In genomic region chr19:40805258-40805868, GRCh38 we compare ENCODE assay signal across 10 cellular contexts. TPM values are rescaled to one million over a fixed set of nuclear protein-coding genes. Genes with fewer than 3 reads are reported as not detected.
DNase-seq lines count a peak whose midpoint lies in the region; ATAC-seq, FAIRE-seq and TF ChIP-seq lines count a peak whose summit lies in the region.
"Had no signal": no experiment of that assay in that cellular context is flagged by ENCODE, and none has a peak within 500 bp of the region (broad histone marks: within the 10 kb centered on the region; RNA-seq: fewer than 3 reads in every experiment).

No MANE protein-coding gene starts in this region.

- H3K27me3 Mint-ChIP-seq in activated CD4-positive, alpha-beta T cell treated with anti-CD3 and anti-CD28 coated beads, Interleukin-2, amount 10 ng/mL, durations not matched to agents 24 days and 14 days, result no peaks in the 10 kb centered on the region

- peak overlapping the region; percentile 57 for H3K27ac ChIP-seq in angular gyrus (ENCODE audit: low read depth, low read length)
- H3K27ac ChIP-seq in lower lobe of right lung, result peak overlapping the region; percentile 92
- peak overlapping the region; percentile 24 to 84 for H3K27ac ChIP-seq in thoracic aorta

- peaks cover 76% of the 10 kb centered on the region for H3K4me1 Mint-ChIP-seq in activated CD4-positive, alpha-beta T cell treated with anti-CD3 and anti-CD28 coated beads, Interleukin-2, amount 10 ng/mL, durations not matched to agents 24 days and 14 days

- TF ChIP-seq POLR2A in GM12891 (IDR thresholded peaks at IDR 0.05; ENCODE audit: low read depth, low read length), result no peak

- peak overlapping the region; percentile 92 for H3K27ac Mint-ChIP-seq in activated CD4-positive, alpha-beta T cell treated with anti-CD3 and anti-CD28 coated beads, Interleukin-2, amount 10 ng/mL, durations not matched to agents 24 days and 14 days

- intact Hi-C loops in activated CD4-positive, alpha-beta T cell treated with anti-CD3 and anti-CD28 coated beads, Interleukin-2, amount 10 ng/mL, durations not matched to agents 24 days and 14 days (cut with micrococcal nuclease), result no loop called here
- intact Hi-C loops in lower lobe of right lung (cut with DNase I), result no loop called here

- ATAC-seq in lower lobe of right lung (no peak), thoracic aorta (ENCODE audit: insufficient number of reproducible peaks, low FRiP score, low read depth) (no peak), HG03045 (IDR thresholded peaks at IDR 0.05; ENCODE audit: unreplicated experiment) (no peak)

- H3K4me1 ChIP-seq in lower lobe of right lung (peaks cover 100% of the 10 kb centered on the region), thoracic aorta (ENCODE audit: control insufficient read depth in 1 of 2, low read depth in 2 of 2) (peaks cover 54 to 85% of the 10 kb centered on the region in 2 donors)

- no peaks in the 10 kb centered on the region for H3K9me3 ChIP-seq in lower lobe of right lung
- H3K9me3 ChIP-seq in thoracic aorta, result no peaks in the 10 kb centered on the region

- peak; percentile 86 for DNase-seq in activated CD4-positive, alpha-beta T cell treated with anti-CD3 and anti-CD28 coated beads, Interleukin-2, amount 10 ng/mL, durations not matched to agents 24 days and 14 days
- DNase-seq in activated CD4-positive, alpha-beta T cell treated with anti-CD3 and anti-CD28 coated beads for 1 hour, result no peak
- DNase-seq in lower lobe of right lung, result no peak
- DNase-seq in thoracic aorta (ENCODE audit: low spot score), result no peak
- DNase-seq in GM12891 (ENCODE audit: insufficient read length, low spot score), result no peak
- DNase-seq in urothelium cell line (ENCODE audit: low spot score), result no peak
- DNase-seq: NCI-H1930 had no signal

- no peak for TF ChIP-seq CTCF in lower lobe of right lung (IDR thresholded peaks at IDR 0.05)
- TF ChIP-seq CTCF in thoracic aorta (IDR thresholded peaks at IDR 0.05), result no peak

- no peak overlapping the region for H3K4me3 ChIP-seq in lower lobe of right lung
- no peak overlapping the region for H3K4me3 ChIP-seq in thoracic aorta

- no peaks in the 10 kb centered on the region for H3K9me3 Mint-ChIP-seq in activated CD4-positive, alpha-beta T cell treated with anti-CD3 and anti-CD28 coated beads, Interleukin-2, amount 10 ng/mL, durations not matched to agents 24 days and 14 days

- FAIRE-seq in GM12891 (lab: Jason Lieb, UNC), result no peak
- no peak for FAIRE-seq in urothelium cell line (lab: Jason Lieb, UNC)

- peaks cover 92% of the 10 kb centered on the region for H3K36me3 ChIP-seq in lower lobe of right lung
- H3K36me3 ChIP-seq in thoracic aorta, result peaks cover 19% of the 10 kb centered on the region

- H3K4me3 Mint-ChIP-seq in activated CD4-positive, alpha-beta T cell treated with anti-CD3 and anti-CD28 coated beads, Interleukin-2, amount 10 ng/mL, durations not matched to agents 24 days and 14 days, result peak overlapping the region; percentile 91

- H3K27me3 ChIP-seq in lower lobe of right lung (ENCODE audit: low read depth), result no peaks in the 10 kb centered on the region
- no peaks in the 10 kb centered on the region for H3K27me3 ChIP-seq in thoracic aorta (replicated peaks; ENCODE audit: insufficient read depth)

- H3K36me3 Mint-ChIP-seq in activated CD4-positive, alpha-beta T cell treated with anti-CD3 and anti-CD28 coated beads, Interleukin-2, amount 10 ng/mL, durations not matched to agents 24 days and 14 days (ENCODE audit: low read depth), result peaks cover 57% of the 10 kb centered on the region

TF ChIP-seq in GM12891, 5 proteins besides CTCF, POLR2A, EP300 and RAD21:
- TF ChIP-seq TAF1 (IDR thresholded peaks at IDR 0.05; ENCODE audit: low read depth, low read length), result no peak
- TF ChIP-seq SPI1 (IDR thresholded peaks at IDR 0.05; ENCODE audit: low read depth, low read length), result no peak
- TF ChIP-seq POLR2AphosphoS5 (IDR thresholded peaks at IDR 0.05; ENCODE audit: low read depth, low read length), result no peak; the same call in none of the 2 replicates
- no peak for TF ChIP-seq PAX5 (IDR thresholded peaks at IDR 0.05; ENCODE audit: insufficient read depth, low read length, severe bottlenecking)
- TF ChIP-seq POU2F2 (IDR thresholded peaks at IDR 0.05; ENCODE audit: low read depth, low read length), result no peak

RNA-seq across cellular contexts. Expression of gene EGLN2, which starts 6.4 kb away (rescaled TPM):
- 88.9 and 94.4 TPM in 2 replicates for total RNA-seq in activated CD4-positive, alpha-beta T cell treated with anti-CD3 and anti-CD28 coated beads, Interleukin-2, amount 10 ng/mL, durations not matched to agents 24 days and 14 days
- total RNA-seq in lower lobe of right lung (188 TPM), thoracic aorta (100 to 1,000 TPM; 113 to 127 TPM)
- polyA plus RNA-seq in GM12891 (2012; ENCODE audit: low read depth, missing spikeins), result 51.5 TPM

RNA-seq across cellular contexts. Expression of gene RAB4B, which starts 27.3 kb away (rescaled TPM):
- total RNA-seq in activated CD4-positive, alpha-beta T cell treated with anti-CD3 and anti-CD28 coated beads, Interleukin-2, amount 10 ng/mL, durations not matched to agents 24 days and 14 days, result 36.3 and 41.0 TPM in 2 replicates
- 48.5 TPM for total RNA-seq in lower lobe of right lung
- 10 to 100 TPM; 37.9 to 38.2 TPM for total RNA-seq in thoracic aorta
- 38.8 TPM for polyA plus RNA-seq in GM12891 (2012; ENCODE audit: low read depth, missing spikeins)

RNA-seq across cellular contexts. Expression of gene MIA, which starts 30.0 kb away (rescaled TPM):
- 0.56 TPM in 1 of 2 replicates, not detected in the other for total RNA-seq in activated CD4-positive, alpha-beta T cell treated with anti-CD3 and anti-CD28 coated beads, Interleukin-2, amount 10 ng/mL, durations not matched to agents 24 days and 14 days
- 1.7 TPM for total RNA-seq in lower lobe of right lung
- total RNA-seq in thoracic aorta, result not detected
- 1.9 TPM for polyA plus RNA-seq in GM12891 (2012; ENCODE audit: low read depth, missing spikeins)

RNA-seq across cellular contexts. Expression of gene CYP2A6, which starts 44.9 kb away (rescaled TPM):
- not detected in 2 replicates for total RNA-seq in activated CD4-positive, alpha-beta T cell treated with anti-CD3 and anti-CD28 coated beads, Interleukin-2, amount 10 ng/mL, durations not matched to agents 24 days and 14 days
- total RNA-seq in lower lobe of right lung (2.0 TPM), thoracic aorta (not detected)
- not detected for polyA plus RNA-seq in GM12891 (2012; ENCODE audit: low read depth, missing spikeins)
- total RNA-seq: urinary bladder had no signal

RNA-seq across cellular contexts. Expression of gene SNRPA, which starts 54.4 kb away (rescaled TPM):
- total RNA-seq in activated CD4-positive, alpha-beta T cell treated with anti-CD3 and anti-CD28 coated beads, Interleukin-2, amount 10 ng/mL, durations not matched to agents 24 days and 14 days, result 268 and 273 TPM in 2 replicates
- total RNA-seq in lower lobe of right lung, result 44.8 TPM
- total RNA-seq in thoracic aorta, result 100 to 1,000 TPM in 1 of 2 donors, 10 to 100 TPM in 1; 40.4 to 107 TPM
- 103 TPM for polyA plus RNA-seq in GM12891 (2012; ENCODE audit: low read depth, missing spikeins)
